In genomic region chr13:70630247-70630646, GRCh38 we compare ENCODE assay signal across 19 cellular contexts.
DNase-seq lines count a peak whose midpoint lies in the region; ATAC-seq, FAIRE-seq and TF ChIP-seq lines count a peak whose summit lies in the region.
"Had no signal": no experiment of that assay in that cellular context is flagged by ENCODE, and none has a peak within 500 bp of the region (broad histone marks: within the 10 kb centered on the region; RNA-seq: fewer than 3 reads in every experiment).

No MANE protein-coding gene starts in this region.

- intact Hi-C loops in HepG2 (cut with micrococcal nuclease; ENCODE audit: unreplicated experiment) (no loop called here), right lobe of liver (cut with DNase I) (no loop called here), prostate gland (cut with DNase I) (no loop called here), cardiac septum (cut with DNase I) (no loop called here)

- no peak overlapping the region for H2AFZ ChIP-seq in HepG2 (ENCODE audit: low read length)
- H2AFZ ChIP-seq: PC-9 had no signal

- in situ Hi-C loops in HepG2 (cut with HindIII; ENCODE audit: extremely low pct_ligation_motif_present, low pct_unique_long_range_greater_than_20kb) = loop anchor here (25.0 kb wide), 1 partner anchor 332 kb away; no protein-coding TSS in a partner anchor
- in situ Hi-C loops in ACHN (cut with HindIII; ENCODE audit: low pct_ligation_motif_present, low pct_unique_long_range_greater_than_20kb, low sequenced_read_pairs) = no loop called here

- TF ChIP-seq CTCF in HepG2 (CRISPR knock-in tag; IDR thresholded peaks at IDR 0.05) (no peak), right lobe of liver (IDR thresholded peaks at IDR 0.05) (no peak), bronchial epithelial cell (IDR thresholded peaks at IDR 0.05; ENCODE audit: insufficient read depth, low read length, severe bottlenecking) (no peak), prostate gland (IDR thresholded peaks at IDR 0.05) (no peak)

- 20% methylated on average over 2 of the region's 2 CpGs for WGBS in HepG2 (ENCODE audit: low lambda C conversion rate)
- 53% methylated on average over 2 of the region's 2 CpGs for WGBS in right lobe of liver (ENCODE audit: insufficient coverage, low coverage, low lambda C conversion rate, missing lambda C conversion rate)
- 73% methylated on average over 2 of the region's 2 CpGs for WGBS in prostate gland

- POLR2A ChIA-PET in HepG2 (lab: Yijun Ruan, JAX) = no interaction called here

- H3K4me2 ChIP-seq in HepG2 (ENCODE audit: low read depth, low read length) = no peak overlapping the region
- H3K4me2 ChIP-seq: PC-9 had no signal

- H3K79me2 ChIP-seq in HepG2 (ENCODE audit: insufficient read depth, low read length) = no peaks in the 10 kb centered on the region

- CTCF ChIA-PET in HepG2 (lab: Yijun Ruan, JAX; ENCODE audit: low intra/inter-chr PET ratio, low total read pairs) = no interaction called here

- BruUV-seq in HepG2 (replicated peaks; lab: Mats Ljungman, UMichigan) = no TSS peak

- H4K20me1 ChIP-seq in HepG2 (ENCODE audit: insufficient read depth, low read length) = no peaks in the 10 kb centered on the region

- no peaks in the 10 kb centered on the region for H3K36me3 ChIP-seq in HepG2 (replicated peaks in 1 of 2; ENCODE audit: control insufficient read depth in 1 of 2, insufficient read depth in 2 of 2, low read length in 2 of 2)
- no peaks in the 10 kb centered on the region for H3K36me3 ChIP-seq in right lobe of liver
- no peaks in the 10 kb centered on the region for H3K36me3 ChIP-seq in bronchial epithelial cell (ENCODE audit: control insufficient read depth, insufficient read depth, low read length)
- no peaks in the 10 kb centered on the region for H3K36me3 ChIP-seq in prostate gland
- H3K36me3 ChIP-seq: HAP-1, SJCRH30 had no signal

- H3K27ac ChIP-seq in HepG2 (ENCODE audit: extremely low read length, insufficient read depth, low read length) (no peak overlapping the region), right lobe of liver (no peak overlapping the region), prostate gland (no peak overlapping the region)
- H3K27ac ChIP-seq: HL-60, PC-9, SJCRH30 had no signal

- TF ChIP-seq EP300 in HepG2 (IDR thresholded peaks at IDR 0.05; ENCODE audit: low read depth in 2 of 2, low read length in 2 of 2) = no peak
- no peak for TF ChIP-seq EP300 in HepG2 (CRISPR knock-in tag; IDR thresholded peaks at IDR 0.05; ENCODE audit: borderline replicate concordance)

- no peaks in the 10 kb centered on the region for H3K4me1 ChIP-seq in HepG2 (ENCODE audit: insufficient read depth, low read length)
- no peaks in the 10 kb centered on the region for H3K4me1 ChIP-seq in right lobe of liver
- no peaks in the 10 kb centered on the region for H3K4me1 ChIP-seq in prostate gland (replicated peaks)
- H3K4me1 ChIP-seq: HAP-1, SJCRH30 had no signal

- H3K9me3 ChIP-seq in HepG2 (ENCODE audit: low read length) (no peaks in the 10 kb centered on the region), right lobe of liver (no peaks in the 10 kb centered on the region), prostate gland (no peaks in the 10 kb centered on the region)
- H3K9me3 ChIP-seq: HAP-1, SJCRH30 had no signal

- no peak for FAIRE-seq in HepG2 (lab: Jason Lieb, UNC)
- FAIRE-seq in bronchial epithelial cell (lab: Jason Lieb, UNC) = no peak
- FAIRE-seq: HTR-8/SVneo had no signal

- H3K4me3 ChIP-seq in HepG2 (replicated peaks in 1 of 3; ENCODE audit: insufficient read depth in 1 of 3, low read depth in 2 of 3, low read length in 3 of 3) = no peak overlapping the region
- H3K4me3 ChIP-seq in right lobe of liver = no peak overlapping the region
- H3K4me3 ChIP-seq in bronchial epithelial cell (ENCODE audit: low read depth, low read length) = no peak overlapping the region
- no peak overlapping the region for H3K4me3 ChIP-seq in prostate gland
- H3K4me3 ChIP-seq: HAP-1, PC-9, SJCRH30 had no signal

- no peaks in the 10 kb centered on the region for H3K27me3 ChIP-seq in HepG2 (ENCODE audit: control insufficient read depth in 1 of 2, insufficient read depth in 2 of 2, low read length in 2 of 2)
- no peaks in the 10 kb centered on the region for H3K27me3 ChIP-seq in right lobe of liver
- H3K27me3 ChIP-seq in bronchial epithelial cell (ENCODE audit: control insufficient read depth, insufficient read depth, low read length) = no peaks in the 10 kb centered on the region
- H3K27me3 ChIP-seq in prostate gland (replicated peaks; ENCODE audit: insufficient read depth) = no peaks in the 10 kb centered on the region
- H3K27me3 ChIP-seq: SJCRH30 had no signal

- DNase-seq in HepG2 (ENCODE audit: low spot score) (no peak), right lobe of liver (no peak), bronchial epithelial cell (ENCODE audit: low read depth) (peak; percentile 2), iPS-NIHi11 (ENCODE audit: low spot score) (peak; percentile 24), inferior parietal cortex (ENCODE audit: extremely low spot score) (no peak), prostate gland (ENCODE audit: low spot score) (no peak), cardiac septum (ENCODE audit: low spot score) (no peak), ACHN (no peak)
- DNase-seq: C1 segment of cervical spinal cord, DND-41, NCI-H2029, NCI-H2171 treated with DMSO at 0.1 percent for 48 hours, NCI-H446 treated with DMSO at 0.1 percent for 48 hours, NCI-H748 treated with DMSO at 0.1 percent for 48 hours, PC-9, SJCRH30 had no signal

- ATAC-seq in HepG2 = no peak
- ATAC-seq in right lobe of liver = no peak

- TF ChIP-seq RAD21 in HepG2 (CRISPR knock-in tag; IDR thresholded peaks at IDR 0.05) = no peak

- TF ChIP-seq POLR2A in HepG2 (IDR thresholded peaks at IDR 0.05; ENCODE audit: insufficient read depth in 1 of 2, low read depth in 2 of 2, low read length in 2 of 2) (no peak), right lobe of liver (IDR thresholded peaks at IDR 0.05) (no peak), prostate gland (IDR thresholded peaks at IDR 0.05) (no peak)

- no peak overlapping the region for H3K9ac ChIP-seq in HepG2 (ENCODE audit: insufficient read depth, low read depth, low read length)

TF ChIP-seq in HepG2, 621 proteins besides CTCF, POLR2A, EP300 and RAD21:
- TF ChIP-seq MAFF (IDR thresholded peaks at IDR 0.05; ENCODE audit: low read depth, low read length) = 0 out of 2 replicates have a peak, but pooled peaks have one; percentile 25
- TF ChIP-seq RCOR2 (CRISPR knock-in tag; IDR thresholded peaks at IDR 0.05) = no peak
- TF ChIP-seq MAFK (conservative IDR thresholded peaks at IDR 0.05 in 1 of 2, IDR thresholded peaks at IDR 0.05 in 1 of 2; ENCODE audit: low read length in 2 of 2) = peak; percentile 32 to 57; a peak in 3 of 4 replicates
TF ChIP-seq in HepG2: peak in this region for 2.

Comparison
In these comparisons a context has a peak if more than half of its experiments do, and no peak if none do; other contexts are left out.
1. DNase-seq: peak in bronchial epithelial cell (single experiment) and iPS-NIHi11 (single experiment); none in HepG2 (single experiment), right lobe of liver (0 of 3), inferior parietal cortex (single experiment), prostate gland (single experiment), cardiac septum (single experiment) and ACHN (single experiment).